In the genomic region with DNA sequence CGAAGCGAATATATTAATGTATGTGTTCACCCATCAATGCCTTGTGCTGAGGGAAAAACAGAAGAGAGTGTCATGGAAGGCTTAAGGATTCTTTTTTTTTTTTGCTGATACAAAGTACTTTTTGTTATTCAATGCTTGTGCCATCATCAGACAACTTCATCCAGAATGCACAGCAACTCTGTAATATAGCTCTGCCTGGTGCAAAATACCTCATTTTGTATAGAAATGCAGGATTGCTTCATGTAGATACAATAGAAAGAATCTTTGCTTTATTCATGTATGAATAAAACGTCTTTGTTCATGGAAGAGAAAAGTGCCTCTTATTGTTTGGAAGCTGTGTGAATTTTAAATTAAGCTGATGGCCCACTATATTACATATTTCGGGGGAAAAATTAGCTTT, we compare ENCODE assay signal across 22 cellular contexts.
A peak's percentile ranks its signal among the peaks of the same experiment; 100 is the strongest.
DNase-seq lines count a peak whose midpoint lies in the region; TF ChIP-seq lines count a peak whose summit lies in the region.
"Had no signal": no experiment of that assay in that cellular context is flagged by ENCODE, and none has a peak within 500 bp of the region (broad histone marks: within the 10 kb centered on the region; RNA-seq: fewer than 3 reads in every experiment).

No MANE protein-coding gene starts in this region.

- intact Hi-C loops in dorsolateral prefrontal cortex (cut with DNase I), result loop anchor here (5.0 to 10.0 kb wide), 3 partner anchors 47 to 65 kb away; a partner anchor contains a TSS

- H3K27ac ChIP-seq in dorsolateral prefrontal cortex (peak overlapping the region; percentile 33 to 98 (median 88)), temporal lobe (ENCODE audit: low read depth, low read length) (peak overlapping the region; percentile 85)
- H3K27ac ChIP-seq: BLaER1 treated with 17β-estradiol and CSF1 and Interleukin-3, amounts not matched to agents 10 nM and 100 nM; SJSA1 had no signal

- TF ChIP-seq CTCF in dorsolateral prefrontal cortex (IDR thresholded peaks at IDR 0.05 in 54 of 56, conservative IDR thresholded peaks at IDR 0.05 in 2 of 56; ENCODE audit: low read depth in 1 of 56, partially characterized antibody in 56 of 56), result peak in 1 of 56 donors; percentile 5

- H3K9me3 ChIP-seq in HAP-1, result no peaks in the 10 kb centered on the region
- H3K9me3 ChIP-seq: BLaER1 treated with 17β-estradiol and CSF1 and Interleukin-3, amounts not matched to agents 10 nM and 100 nM; SJSA1 had no signal

- H3K27me3 ChIP-seq in HAP-1 (ENCODE audit: low read depth), result no peaks in the 10 kb centered on the region
- no peaks in the 10 kb centered on the region for H3K27me3 ChIP-seq in dorsolateral prefrontal cortex
- H3K27me3 ChIP-seq: BLaER1 treated with 17β-estradiol and CSF1 and Interleukin-3, amounts not matched to agents 10 nM and 100 nM; SJSA1 had no signal

- peaks cover 23% of the 10 kb centered on the region for H3K4me1 ChIP-seq in HAP-1
- H3K4me1 ChIP-seq: BLaER1 treated with 17β-estradiol and CSF1 and Interleukin-3, amounts not matched to agents 10 nM and 100 nM; SJSA1 had no signal

- in situ Hi-C loops in HAP-1 (cut with MboI; ENCODE audit: low sequenced_read_pairs), result no loop called here

- H3K4me3 ChIP-seq in HAP-1 (no peak overlapping the region), dorsolateral prefrontal cortex (peak overlapping the region in 6 of 59 donors; percentile 7 to 20 (median 14))
- H3K4me3 ChIP-seq: BLaER1 treated with 17β-estradiol and CSF1 and Interleukin-3, amounts not matched to agents 10 nM and 100 nM; GM12878; SJSA1 had no signal

- H3K36me3 ChIP-seq in HAP-1 (replicated peaks), result no peaks in the 10 kb centered on the region
- H3K36me3 ChIP-seq: BLaER1 treated with 17β-estradiol and CSF1 and Interleukin-3, amounts not matched to agents 10 nM and 100 nM; SJSA1 had no signal

- peak; percentile 55 to 99 for DNase-seq in HAP-1 (ENCODE audit: low spot score in 2 of 2)
- DNase-seq in dorsolateral prefrontal cortex, result no peak
- DNase-seq in medulla oblongata (ENCODE audit: extremely low spot score), result peak; percentile 41
- no peak for DNase-seq in iPS-NIHi7 (ENCODE audit: extremely low spot score)
- no peak for DNase-seq in NCI-H1105 (lab: John Stamatoyannopoulos, UW)
- DNase-seq in EL, result no peak
- DNase-seq: CD4-positive, alpha-beta T cell; Karpas-422; NCI-H1092; NCI-H1436; NCI-H187; NCI-H2081 treated with DMSO at 0.1 percent for 48 hours; NCI-H2171; NCI-H226; NCI-H510A; NCI-H69; Right ventricle myocardium superior; RPMI8226 had no signal

Comparison
In these comparisons a context has a peak if more than half of its experiments do, and no peak if none do; other contexts are left out.
1. DNase-seq: peak in HAP-1 (2 of 2) and medulla oblongata (single experiment); none in dorsolateral prefrontal cortex (0 of 10), iPS-NIHi7 (single experiment), NCI-H1105 (single experiment) and EL (single experiment).